17 cellular contexts compared by ENCODE assay signal in genomic region chr15:93955197-93955596, GRCh38.
"Had no signal": no experiment of that assay in that cellular context is flagged by ENCODE, and none has a peak within 500 bp of the region (broad histone marks: within the 10 kb centered on the region; RNA-seq: fewer than 3 reads in every experiment).

No MANE protein-coding gene starts in this region.

- H3K27ac ChIP-seq: brain microvascular endothelial cell, colonic mucosa, neutrophil, parathyroid adenoma, thoracic aorta, upper lobe of right lung, VCaP had no signal

- H3K4me1 ChIP-seq: colonic mucosa, parathyroid adenoma, upper lobe of right lung had no signal

- H3K36me3 ChIP-seq: brain microvascular endothelial cell, colonic mucosa, neutrophil, thoracic aorta, upper lobe of right lung had no signal

- ATAC-seq: activated T-cell treated with anti-CD3 and anti-CD28 coated beads, Interleukin-2, amount 50 U/mL, for 72 hours; natural killer cell; stimulated activated naive B cell treated with anti-CD40 and anti-IgM and Interleukin-4, amounts not matched to agents 10 μg/mL and 1 μg/mL and 100 μg/mL, for 72 hours; upper lobe of right lung had no signal

- H3K4me3 ChIP-seq: colonic mucosa, lung, thoracic aorta, upper lobe of right lung had no signal

- H3K9me3 ChIP-seq: colonic mucosa, neutrophil, thoracic aorta, upper lobe of right lung had no signal

- DNase-seq: activated CD4-positive, alpha-beta T cell treated with anti-CD3 and anti-CD28 coated beads, Interleukin-2, amount 50 U/mL, for 4 hours; activated CD4-positive, CD25-positive, alpha-beta regulatory T cell treated with anti-CD3 and anti-CD28 coated beads, Interleukin-2, amount 50 U/mL, for 72 hours; activated effector memory CD4-positive, alpha-beta T cell treated with anti-CD3 and anti-CD28 coated beads, Interleukin-2, amount 50 U/mL, for 16 hours; activated naive CD4-positive, alpha-beta T cell treated with anti-CD3 and anti-CD28 coated beads, Interleukin-2, amount 50 U/mL, for 16 hours; activated T-cell treated with anti-CD3 and anti-CD28 coated beads, Interleukin-2, amount 50 U/mL, for 72 hours; aorta; brain microvascular endothelial cell; colonic mucosa; foreskin melanocyte; natural killer cell; stimulated activated naive B cell treated with anti-CD40 and anti-IgM and Interleukin-4, amounts not matched to agents 10 μg/mL and 1 μg/mL and 100 μg/mL, for 72 hours; upper lobe of right lung had no signal

- H3K27me3 ChIP-seq: brain microvascular endothelial cell, colonic mucosa, neutrophil, upper lobe of right lung had no signal
